Comparison of ENCODE assay signal across 19 cellular contexts in genomic region chr5:31333475-31333874, GRCh38.
A peak's percentile ranks its signal among the peaks of the same experiment; 100 is the strongest.
DNase-seq lines count a peak whose midpoint lies in the region; ATAC-seq and TF ChIP-seq lines count a peak whose summit lies in the region.
"Had no signal": no experiment of that assay in that cellular context is flagged by ENCODE, and none has a peak within 500 bp of the region (broad histone marks: within the 10 kb centered on the region; RNA-seq: fewer than 3 reads in every experiment).

No MANE protein-coding gene starts in this region.

- H2AFZ ChIP-seq in GM23248 (peak overlapping the region; percentile 27; the same call in 1 of the 2 replicates), GM23338 (peak overlapping the region; percentile 57; the same call in 1 of the 2 replicates), osteoblast (ENCODE audit: low read length) (peak overlapping the region; percentile 15)

- no peak overlapping the region for H3K4me3 Mint-ChIP-seq in GM23338
- H3K4me3 Mint-ChIP-seq: B cell; CD14-positive monocyte; CD4-positive, alpha-beta T cell; CD8-positive, alpha-beta memory T cell had no signal

- no peak overlapping the region for H3K27ac Mint-ChIP-seq in GM23338
- H3K27ac Mint-ChIP-seq: B cell; CD4-positive, alpha-beta T cell; CD8-positive, alpha-beta memory T cell had no signal

- H3K27me3 Mint-ChIP-seq in GM23338 (ENCODE audit: insufficient read depth, low read depth, poor library complexity): no peaks in the 10 kb centered on the region
- H3K27me3 Mint-ChIP-seq: B cell; CD4-positive, alpha-beta T cell had no signal

- H3K4me1 Mint-ChIP-seq in GM23338: no peaks in the 10 kb centered on the region
- H3K4me1 Mint-ChIP-seq: B cell; CD14-positive monocyte; CD8-positive, alpha-beta memory T cell had no signal

- H3K27me3 ChIP-seq in GM23248 (replicated peaks; ENCODE audit: insufficient read depth): no peaks in the 10 kb centered on the region
- no peaks in the 10 kb centered on the region for H3K27me3 ChIP-seq in GM23338 (ENCODE audit: insufficient read depth)
- no peaks in the 10 kb centered on the region for H3K27me3 ChIP-seq in esophagus muscularis mucosa
- H3K27me3 ChIP-seq in osteoblast (ENCODE audit: insufficient read depth, low read length): no peaks in the 10 kb centered on the region
- H3K27me3 ChIP-seq: BLaER1 treated with 17β-estradiol and CSF1 and Interleukin-3, amounts not matched to agents 10 nM and 100 nM had no signal

- H3K9me2 ChIP-seq in GM23248 (ENCODE audit: insufficient read depth) (no peaks in the 10 kb centered on the region), GM23338 (ENCODE audit: insufficient read depth) (0 out of 2 replicates have a peak, but pooled peaks cover 3% of the 10 kb centered on the region)

- H3K4me3 ChIP-seq in GM23248 (no peak overlapping the region), GM23338 (no peak overlapping the region), esophagus muscularis mucosa (no peak overlapping the region), osteoblast (ENCODE audit: insufficient read depth, low read length) (no peak overlapping the region)
- H3K4me3 ChIP-seq: BLaER1 treated with 17β-estradiol and CSF1 and Interleukin-3, amounts not matched to agents 10 nM and 100 nM; GM12878 had no signal

- ATAC-seq in GM23338: no peak
- ATAC-seq in GM19395 (IDR thresholded peaks at IDR 0.05; ENCODE audit: unreplicated experiment): no peak
- ATAC-seq: GM12878 had no signal

- H3K27ac ChIP-seq in GM23248 (no peak overlapping the region), GM23338 (ENCODE audit: low read depth) (no peak overlapping the region), esophagus muscularis mucosa (replicated peaks in 1 of 4) (no peak overlapping the region), osteoblast (ENCODE audit: low read depth, low read length) (no peak overlapping the region)
- H3K27ac ChIP-seq: BLaER1 treated with 17β-estradiol and CSF1 and Interleukin-3, amounts not matched to agents 10 nM and 100 nM had no signal

- 93 to 100% methylated on average over 2 of the region's 2 CpGs for WGBS in GM23248 (ENCODE audit: low coverage in 1 of 2, low lambda C conversion rate in 2 of 2, missing lambda C conversion rate in 2 of 2), 2 experiments
- WGBS in esophagus muscularis mucosa: 93% methylated on average over 2 of the region's 2 CpGs

- H3K4me1 ChIP-seq in GM23248 (ENCODE audit: insufficient read depth): no peaks in the 10 kb centered on the region
- no peaks in the 10 kb centered on the region for H3K4me1 ChIP-seq in GM23338 (ENCODE audit: insufficient read depth)
- no peaks in the 10 kb centered on the region for H3K4me1 ChIP-seq in esophagus muscularis mucosa
- H3K4me1 ChIP-seq in osteoblast (ENCODE audit: insufficient read depth, low read length): no peaks in the 10 kb centered on the region
- H3K4me1 ChIP-seq: BLaER1 treated with 17β-estradiol and CSF1 and Interleukin-3, amounts not matched to agents 10 nM and 100 nM had no signal

- H3K4me2 ChIP-seq in GM23248 (ENCODE audit: unreplicated experiment) (no peak overlapping the region), GM23338 (no peak overlapping the region), osteoblast (ENCODE audit: insufficient read depth, low read length) (no peak overlapping the region)
- H3K4me2 ChIP-seq: BLaER1 treated with 17β-estradiol and CSF1 and Interleukin-3, amounts not matched to agents 10 nM and 100 nM had no signal

- no peaks in the 10 kb centered on the region for H3K36me3 Mint-ChIP-seq in GM23338 (ENCODE audit: low read depth)
- H3K36me3 Mint-ChIP-seq: CD14-positive monocyte; CD8-positive, alpha-beta memory T cell had no signal

- no peaks in the 10 kb centered on the region for H3F3A ChIP-seq in GM23248 (ENCODE audit: insufficient read depth)
- H3F3A ChIP-seq in GM23338 (replicated peaks; ENCODE audit: low read depth): no peaks in the 10 kb centered on the region

- DNase-seq in GM23248: no peak
- no peak for DNase-seq in GM23338 (ENCODE audit: low spot score)
- peak; percentile 31 for DNase-seq in esophagus muscularis mucosa (ENCODE audit: extremely low spot score)
- no peak for DNase-seq in osteoblast (ENCODE audit: insufficient read length, low spot score, missing footprints)
- no peak for DNase-seq in AML-193 (lab: John Stamatoyannopoulos, UW)
- no peak for DNase-seq in ureter (ENCODE audit: low spot score)
- DNase-seq: CD4-positive, alpha-beta T cell; CD8-positive, alpha-beta memory T cell; DMS 273 treated with DMSO at 0.1 percent for 48 hours; DMS79; EL; GDM1; H7; HCEC 1CT had no signal

- no peak overlapping the region for H3K9ac ChIP-seq in GM23248
- H3K9ac ChIP-seq: BLaER1 treated with 17β-estradiol and CSF1 and Interleukin-3, amounts not matched to agents 10 nM and 100 nM had no signal

- H3K9me3 ChIP-seq in GM23248 (ENCODE audit: low read depth): no peaks in the 10 kb centered on the region
- no peaks in the 10 kb centered on the region for H3K9me3 ChIP-seq in esophagus muscularis mucosa
- no peaks in the 10 kb centered on the region for H3K9me3 ChIP-seq in osteoblast (ENCODE audit: low read depth, low read length)
- H3K9me3 ChIP-seq: BLaER1 treated with 17β-estradiol and CSF1 and Interleukin-3, amounts not matched to agents 10 nM and 100 nM had no signal

- no peaks in the 10 kb centered on the region for H3K79me2 ChIP-seq in GM23248 (ENCODE audit: insufficient read depth)
- H3K79me2 ChIP-seq in GM23338 (replicated peaks; ENCODE audit: insufficient read depth): no peaks in the 10 kb centered on the region
- H3K79me2 ChIP-seq in osteoblast (ENCODE audit: insufficient read depth, low read length): no peaks in the 10 kb centered on the region

- no peaks in the 10 kb centered on the region for H3K36me3 ChIP-seq in GM23248 (ENCODE audit: low read depth)
- H3K36me3 ChIP-seq in GM23338 (ENCODE audit: insufficient read depth): no peaks in the 10 kb centered on the region
- no peaks in the 10 kb centered on the region for H3K36me3 ChIP-seq in esophagus muscularis mucosa
- no peaks in the 10 kb centered on the region for H3K36me3 ChIP-seq in osteoblast (ENCODE audit: insufficient read depth, low read length)
- H3K36me3 ChIP-seq: BLaER1 treated with 17β-estradiol and CSF1 and Interleukin-3, amounts not matched to agents 10 nM and 100 nM had no signal

- TF ChIP-seq EP300 in esophagus muscularis mucosa (IDR thresholded peaks at IDR 0.05): no peak

- no peaks in the 10 kb centered on the region for H3K9me3 Mint-ChIP-seq in GM23338
- H3K9me3 Mint-ChIP-seq: CD4-positive, alpha-beta T cell; CD8-positive, alpha-beta memory T cell had no signal

- TF ChIP-seq CTCF in GM23338 (conservative IDR thresholded peaks at IDR 0.05; ENCODE audit: low read depth in 2 of 2): no peak
- TF ChIP-seq CTCF in esophagus muscularis mucosa (IDR thresholded peaks at IDR 0.05): no peak
- no peak for TF ChIP-seq CTCF in osteoblast (IDR thresholded peaks at IDR 0.05; ENCODE audit: extremely low read depth, low read depth, low read length)

- no peaks in the 10 kb centered on the region for H4K20me1 ChIP-seq in GM23248 (ENCODE audit: insufficient read depth)
- H4K20me1 ChIP-seq in GM23338 (replicated peaks; ENCODE audit: insufficient read depth): no peaks in the 10 kb centered on the region
- H4K20me1 ChIP-seq in osteoblast (ENCODE audit: insufficient read depth, low read length): no peaks in the 10 kb centered on the region
- H4K20me1 ChIP-seq: BLaER1 treated with 17β-estradiol and CSF1 and Interleukin-3, amounts not matched to agents 10 nM and 100 nM had no signal

- intact Hi-C loops in esophagus muscularis mucosa (cut with DNase I): no loop called here

- in situ Hi-C loops in GM23248 (cut with MboI): no loop called here

- TF ChIP-seq POLR2A in esophagus muscularis mucosa (IDR thresholded peaks at IDR 0.05; ENCODE audit: low read depth): no peak

TF ChIP-seq in GM23338, 12 proteins besides CTCF, POLR2A, EP300 and RAD21 (continues in another document):
- TF ChIP-seq ZNF114 (CRISPR knock-in tag; IDR thresholded peaks at IDR 0.05) (no peak), ZNF331 (CRISPR knock-in tag; IDR thresholded peaks at IDR 0.05; ENCODE audit: low read depth) (no peak), ETS1 (IDR thresholded peaks at IDR 0.05) (no peak)
